ENCODE assay signal across 1 cellular context in the genomic region with DNA sequence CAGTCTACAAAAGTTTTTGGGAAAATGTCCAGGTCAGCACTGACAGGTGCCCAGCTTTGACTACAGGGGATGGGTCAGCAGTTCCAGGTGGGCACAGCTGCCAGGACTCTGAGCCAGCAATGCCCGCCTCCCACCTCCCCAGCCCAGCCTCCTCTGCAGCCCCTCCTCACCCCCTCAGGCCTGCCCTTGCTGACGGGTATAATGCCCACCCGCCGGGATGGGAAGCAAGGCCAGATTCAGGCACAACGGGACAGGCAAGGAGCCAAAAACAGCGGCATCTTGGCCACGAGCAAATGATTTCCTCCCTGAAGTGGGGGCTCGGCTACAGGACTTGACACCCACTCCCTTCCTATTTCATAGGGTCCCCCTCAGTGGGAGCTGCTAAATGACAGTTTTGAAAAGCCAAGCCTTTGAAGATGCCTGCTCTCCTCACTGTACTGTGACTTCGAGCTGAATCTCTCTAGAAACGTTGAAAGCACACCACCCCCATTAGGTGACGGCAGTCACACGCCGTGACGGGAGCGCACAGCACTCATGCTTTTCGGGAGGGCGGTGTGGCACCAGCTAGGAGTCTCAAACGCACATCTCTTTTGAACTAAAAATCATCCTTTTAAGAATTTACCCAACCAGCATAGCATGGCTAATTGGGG.
TF ChIP-seq lines count a peak whose summit lies in the region.

No MANE protein-coding gene starts in this region.

TF ChIP-seq in IMR-90, 13 proteins besides CTCF, POLR2A, EP300 and RAD21:
- TF ChIP-seq MXI1 (IDR thresholded peaks at IDR 0.05; ENCODE audit: borderline replicate concordance, low read depth, low read length), result no peak
- no peak for TF ChIP-seq RCOR1 (IDR thresholded peaks at IDR 0.05; ENCODE audit: insufficient replicate concordance, low read length)
- TF ChIP-seq BHLHE40 (IDR thresholded peaks at IDR 0.05; ENCODE audit: low read depth, low read length), result no peak
- TF ChIP-seq MAZ (IDR thresholded peaks at IDR 0.05; ENCODE audit: borderline replicate concordance, low read depth, low read length), result no peak
- TF ChIP-seq FOS (IDR thresholded peaks at IDR 0.05; ENCODE audit: low read depth, low read length), result no peak
- TF ChIP-seq, protein P1, sequence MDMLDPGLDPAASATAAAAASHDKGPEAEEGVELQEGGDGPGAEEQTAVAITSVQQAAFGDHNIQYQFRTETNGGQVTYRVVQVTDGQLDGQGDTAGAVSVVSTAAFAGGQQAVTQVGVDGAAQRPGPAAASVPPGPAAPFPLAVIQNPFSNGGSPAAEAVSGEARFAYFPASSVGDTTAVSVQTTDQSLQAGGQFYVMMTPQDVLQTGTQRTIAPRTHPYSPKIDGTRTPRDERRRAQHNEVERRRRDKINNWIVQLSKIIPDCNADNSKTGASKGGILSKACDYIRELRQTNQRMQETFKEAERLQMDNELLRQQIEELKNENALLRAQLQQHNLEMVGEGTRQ (IDR thresholded peaks at IDR 0.05; ENCODE audit: low read depth, low read length), result no peak
- no peak for TF ChIP-seq SMC3 (IDR thresholded peaks at IDR 0.05; ENCODE audit: low read depth, low read length)
- no peak for TF ChIP-seq MAFK (IDR thresholded peaks at IDR 0.05; ENCODE audit: low read depth, low read length)
- no peak for TF ChIP-seq CEBPB (IDR thresholded peaks at IDR 0.05; ENCODE audit: low read depth, low read length)
- no peak for TF ChIP-seq CHD1 (IDR thresholded peaks at IDR 0.05; ENCODE audit: low read depth, low read length)
- TF ChIP-seq RFX5 (IDR thresholded peaks at IDR 0.05; ENCODE audit: low read depth, low read length), result no peak
- TF ChIP-seq NFE2L2 (IDR thresholded peaks at IDR 0.05; ENCODE audit: low read depth, low read length), result no peak
- TF ChIP-seq, protein P2, sequence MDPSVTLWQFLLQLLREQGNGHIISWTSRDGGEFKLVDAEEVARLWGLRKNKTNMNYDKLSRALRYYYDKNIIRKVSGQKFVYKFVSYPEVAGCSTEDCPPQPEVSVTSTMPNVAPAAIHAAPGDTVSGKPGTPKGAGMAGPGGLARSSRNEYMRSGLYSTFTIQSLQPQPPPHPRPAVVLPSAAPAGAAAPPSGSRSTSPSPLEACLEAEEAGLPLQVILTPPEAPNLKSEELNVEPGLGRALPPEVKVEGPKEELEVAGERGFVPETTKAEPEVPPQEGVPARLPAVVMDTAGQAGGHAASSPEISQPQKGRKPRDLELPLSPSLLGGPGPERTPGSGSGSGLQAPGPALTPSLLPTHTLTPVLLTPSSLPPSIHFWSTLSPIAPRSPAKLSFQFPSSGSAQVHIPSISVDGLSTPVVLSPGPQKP (IDR thresholded peaks at IDR 0.05; ENCODE audit: borderline replicate concordance, low read depth, low read length), result no peak
